34 cellular contexts compared by ENCODE assay signal in the genomic region with DNA sequence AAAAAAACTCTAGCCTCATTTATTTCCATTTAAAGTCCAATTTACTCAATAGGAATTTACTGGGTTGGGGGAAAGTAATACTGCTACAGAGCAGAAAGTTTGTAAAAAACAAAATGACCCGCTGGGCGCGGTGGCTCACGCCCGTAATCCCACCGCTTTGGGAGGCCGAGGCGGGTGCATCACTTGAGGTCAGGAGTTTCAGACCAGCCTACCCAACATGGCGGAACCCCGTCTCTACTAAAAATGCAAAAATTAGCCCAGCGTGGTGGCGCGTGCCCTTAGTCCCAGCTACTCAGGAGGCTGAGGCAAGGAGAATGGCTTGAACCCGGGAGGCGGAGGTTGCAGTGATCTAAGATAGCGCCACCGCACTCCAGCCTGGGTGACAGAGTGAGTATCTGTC.
"Had no signal": no experiment of that assay in that cellular context is flagged by ENCODE, and none has a peak within 500 bp of the region (broad histone marks: within the 10 kb centered on the region; RNA-seq: fewer than 3 reads in every experiment).

No MANE protein-coding gene starts in this region.

- H3K4me3 ChIP-seq: MG63 had no signal

- DNase-seq: Karpas-422, Kasumi-1, MG63, MM.1S, MV-4-11, NCI-H1048, NCI-H1092, NCI-H1092 treated with DMSO at 0.1 percent for 48 hours, NCI-H1105, NCI-H1105 treated with DMSO at 0.1 percent for 48 hours, NCI-H1417, NCI-H1417 treated with DMSO at 0.1 percent for 48 hours, NCI-H1436, NCI-H1436 treated with DMSO at 0.1 percent for 48 hours, NCI-H146, NCI-H1694, NCI-H1694 treated with DMSO at 0.1 percent for 48 hours, NCI-H187, NCI-H187 treated with DMSO at 0.1 percent for 48 hours, NCI-H1930, NCI-H2029, NCI-H2029 treated with DMSO at 0.1 percent for 48 hours, NCI-H2081, NCI-H2081 treated with DMSO at 0.1 percent for 48 hours, NCI-H2107, NCI-H2171, NCI-H2171 treated with DMSO at 0.1 percent for 48 hours, NCI-H2227 treated with DMSO at 0.1 percent for 48 hours, NCI-H226, NCI-H345, NCI-H446, NCI-H446 treated with DMSO at 0.1 percent for 48 hours, NCI-H510A, NCI-H510A treated with DMSO at 0.1 percent for 48 hours had no signal

- H3K36me3 ChIP-seq: MG63 had no signal

- H3K27me3 ChIP-seq: MG63 had no signal
